ENCODE assay signal across 8 cellular contexts in genomic region chr1:10339815-10340214, GRCh38. TPM values are rescaled to one million over a fixed set of nuclear protein-coding genes. Genes with fewer than 3 reads are reported as not detected.
DNase-seq lines count a peak whose midpoint lies in the region; ATAC-seq and TF ChIP-seq lines count a peak whose summit lies in the region.

No MANE protein-coding gene starts in this region.

- H3K27me3 ChIP-seq in neuron (ENCODE audit: insufficient read depth, low read length) (no peaks in the 10 kb centered on the region), ovary (no peaks in the 10 kb centered on the region), prostate gland (replicated peaks; ENCODE audit: insufficient read depth) (no peaks in the 10 kb centered on the region)

- no peak overlapping the region for H3K27ac ChIP-seq in RWPE1
- H3K27ac ChIP-seq in ovary: no peak overlapping the region
- no peak overlapping the region for H3K27ac ChIP-seq in prostate gland

- POLR2A ChIA-PET in RWPE1 (lab: Yijun Ruan, JAX; ENCODE audit: low non-redundant PET): no interaction called here

- intact Hi-C loops in ovary (cut with DNase I): loop anchor here in 1 of 4 donors (10.0 kb wide), 1 partner anchor 465 kb away; no protein-coding TSS in a partner anchor
- intact Hi-C loops in prostate gland (cut with DNase I): loop anchor here (10.0 kb wide), 1 partner anchor 465 kb away; no protein-coding TSS in a partner anchor

- TF ChIP-seq EP300 in ovary (IDR thresholded peaks at IDR 0.05): no peak

- CTCF ChIA-PET in RWPE1 (lab: Yijun Ruan, JAX): interaction anchor here (1.1 kb wide), 1 partner anchor 37 kb away, joined by 3 read pairs; no protein-coding TSS in a partner anchor

- 45 to 56% (median 56%) methylated on average over 5 of the region's 5 CpGs for WGBS in ovary, 3 donors
- 22% methylated on average over 5 of the region's 5 CpGs for WGBS in prostate gland

- ATAC-seq in HG03442 (IDR thresholded peaks at IDR 0.05; ENCODE audit: unreplicated experiment) (no peak), HG03439 (IDR thresholded peaks at IDR 0.05; ENCODE audit: unreplicated experiment) (no peak)

- peaks cover 93% of the 10 kb centered on the region for H3K36me3 ChIP-seq in neuron (ENCODE audit: insufficient read depth, low read length)
- H3K36me3 ChIP-seq in ovary: no peaks in the 10 kb centered on the region
- H3K36me3 ChIP-seq in prostate gland: no peaks in the 10 kb centered on the region

- no peak for TF ChIP-seq CTCF in RWPE1 (conservative IDR thresholded peaks at IDR 0.05; ENCODE audit: low read depth)
- no peak for TF ChIP-seq CTCF in fibroblast of villous mesenchyme (IDR thresholded peaks at IDR 0.05; ENCODE audit: insufficient read depth, low read depth, low read length)
- no peak for TF ChIP-seq CTCF in ovary (IDR thresholded peaks at IDR 0.05)
- no peak for TF ChIP-seq CTCF in prostate gland (IDR thresholded peaks at IDR 0.05)

- DNase-seq in ELR (ENCODE audit: low read depth) (peak; percentile 58), RWPE1 (ENCODE audit: low spot score) (peak; percentile 56), fibroblast of villous mesenchyme (ENCODE audit: low read depth) (peak; percentile 10), ovary (no peak), prostate gland (ENCODE audit: low spot score) (no peak)

- no peak for TF ChIP-seq POLR2A in ovary (IDR thresholded peaks at IDR 0.05)
- TF ChIP-seq POLR2A in prostate gland (IDR thresholded peaks at IDR 0.05): no peak

- H3K9me3 ChIP-seq in neuron (ENCODE audit: low read length): no peaks in the 10 kb centered on the region
- no peaks in the 10 kb centered on the region for H3K9me3 ChIP-seq in ovary
- H3K9me3 ChIP-seq in prostate gland: no peaks in the 10 kb centered on the region

- peaks cover 11% of the 10 kb centered on the region for H3K4me1 ChIP-seq in neuron (ENCODE audit: insufficient read depth, low read length)
- H3K4me1 ChIP-seq in ovary (ENCODE audit: insufficient read depth): no peaks in the 10 kb centered on the region
- no peaks in the 10 kb centered on the region for H3K4me1 ChIP-seq in prostate gland (replicated peaks)

- H3K4me3 ChIP-seq in fibroblast of villous mesenchyme (ENCODE audit: low read depth, low read length): no peak overlapping the region
- H3K4me3 ChIP-seq in neuron (ENCODE audit: low read length): no peak overlapping the region
- H3K4me3 ChIP-seq in ovary: no peak overlapping the region
- H3K4me3 ChIP-seq in prostate gland: no peak overlapping the region

- H2AFZ ChIP-seq in neuron (ENCODE audit: low read depth, low read length): peak overlapping the region; percentile 24

RNA-seq across cellular contexts. Expression of gene PGD, which starts 59.0 kb away (rescaled TPM):
- total RNA-seq in fibroblast of villous mesenchyme: 74.1 and 88.1 TPM in 2 replicates
- total RNA-seq in ovary: 10 to 100 TPM; 32.0 to 93.5 (median 52.8) TPM
- polyA plus RNA-seq in ovary: 100 to 1,000 TPM in 1 of 2 donors, 10 to 100 TPM in 1; 49.9 to 149 TPM
- 100 to 1,000 TPM in 1 of 2 donors, 10 to 100 TPM in 1; 77.1 to 151 TPM for total RNA-seq in prostate gland

Comparison
In these comparisons a context has a peak if more than half of its experiments do, and no peak if none do; other contexts are left out.
1. DNase-seq: peak in ELR (single experiment), RWPE1 (single experiment) and fibroblast of villous mesenchyme (single experiment); none in ovary (0 of 5) and prostate gland (single experiment).